In genomic region chr6:57040011-57040410, GRCh38 we compare ENCODE assay signal across 15 cellular contexts. TPM values are rescaled to one million over a fixed set of nuclear protein-coding genes. Genes with fewer than 3 reads are reported as not detected.
DNase-seq lines count a peak whose midpoint lies in the region; TF ChIP-seq lines count a peak whose summit lies in the region.
"Had no signal": no experiment of that assay in that cellular context is flagged by ENCODE, and none has a peak within 500 bp of the region (broad histone marks: within the 10 kb centered on the region; RNA-seq: fewer than 3 reads in every experiment).

No MANE protein-coding gene starts in this region.

- TF ChIP-seq CTCF in astrocyte of the spinal cord (IDR thresholded peaks at IDR 0.05; ENCODE audit: low read depth, low read length) (peak; percentile 26), neural progenitor cell (IDR thresholded peaks at IDR 0.05) (peak; percentile 16), osteocyte (IDR thresholded peaks at IDR 0.05) (no peak)

- peak overlapping the region; percentile 87 for H2AFZ ChIP-seq in neural progenitor cell (replicated peaks)

- H3K79me2 ChIP-seq in neural progenitor cell (ENCODE audit: low read depth), result no peaks in the 10 kb centered on the region

- H3K9ac ChIP-seq in neural progenitor cell, result no peak overlapping the region

- no peak overlapping the region for H3K27ac Mint-ChIP-seq in neural progenitor cell
- no peak overlapping the region for H3K27ac Mint-ChIP-seq in osteocyte (ENCODE audit: unreplicated experiment)
- H3K27ac Mint-ChIP-seq: B cell, memory B cell, T-helper 17 cell had no signal

- H3K4me3 Mint-ChIP-seq in neural progenitor cell, result no peak overlapping the region
- H3K4me3 Mint-ChIP-seq in osteocyte (ENCODE audit: unreplicated experiment), result no peak overlapping the region
- H3K4me3 Mint-ChIP-seq: B cell, memory B cell, T-helper 17 cell had no signal

- no peaks in the 10 kb centered on the region for H4K20me1 ChIP-seq in neural progenitor cell (ENCODE audit: low read depth)

- H3K4me1 Mint-ChIP-seq in neural progenitor cell (no peaks in the 10 kb centered on the region), osteocyte (ENCODE audit: unreplicated experiment) (no peaks in the 10 kb centered on the region)
- H3K4me1 Mint-ChIP-seq: B cell, memory B cell, T-helper 17 cell had no signal

- H3K27me3 Mint-ChIP-seq in neural progenitor cell (ENCODE audit: insufficient read depth, low read depth), result peaks cover 2% of the 10 kb centered on the region
- peaks cover 14% of the 10 kb centered on the region for H3K27me3 Mint-ChIP-seq in osteocyte (ENCODE audit: unreplicated experiment)

- H3K27ac ChIP-seq in neural progenitor cell, result no peak overlapping the region
- H3K27ac ChIP-seq: gastrocnemius medialis, thoracic aorta had no signal

- no peaks in the 10 kb centered on the region for H3F3A ChIP-seq in neural progenitor cell (ENCODE audit: low read depth)

- H3K9me3 ChIP-seq in neural progenitor cell (ENCODE audit: low read depth), result no peaks in the 10 kb centered on the region
- H3K9me3 ChIP-seq: gastrocnemius medialis, thoracic aorta had no signal

- no peak overlapping the region for H3K4me2 ChIP-seq in neural progenitor cell

- no peaks in the 10 kb centered on the region for H3K36me3 ChIP-seq in neural progenitor cell
- H3K36me3 ChIP-seq: gastrocnemius medialis, thoracic aorta had no signal

- no peaks in the 10 kb centered on the region for H3K27me3 ChIP-seq in neural progenitor cell

- no peaks in the 10 kb centered on the region for H3K36me3 Mint-ChIP-seq in neural progenitor cell
- no peaks in the 10 kb centered on the region for H3K36me3 Mint-ChIP-seq in osteocyte (ENCODE audit: unreplicated experiment)
- H3K36me3 Mint-ChIP-seq: memory B cell had no signal

- no peak overlapping the region for H3K4me3 ChIP-seq in astrocyte of the spinal cord (ENCODE audit: low read depth, low read length)
- H3K4me3 ChIP-seq in neural progenitor cell, result no peak overlapping the region
- H3K4me3 ChIP-seq: gastrocnemius medialis, thoracic aorta had no signal

- in situ Hi-C loops in KBM-7 (cut with MboI; ENCODE audit: low pct_unique_long_range_greater_than_20kb, low sequenced_read_pairs), result no loop called here
- in situ Hi-C loops in astrocyte of the spinal cord (cut with HindIII; ENCODE audit: low sequenced_read_pairs), result no loop called here

- H3K9me3 Mint-ChIP-seq in neural progenitor cell (peaks cover 9% of the 10 kb centered on the region), osteocyte (ENCODE audit: unreplicated experiment) (no peaks in the 10 kb centered on the region)
- H3K9me3 Mint-ChIP-seq: memory B cell had no signal

- DNase-seq in SKM-1 treated with dmso at 0.1 percent for 144 hours (lab: John Stamatoyannopoulos, UW; ENCODE audit: unreplicated experiment) (peak; percentile 21), SKM-1 (lab: John Stamatoyannopoulos, UW; ENCODE audit: unreplicated experiment) (no peak), KBM-7 (peak; percentile 48), astrocyte of the spinal cord (ENCODE audit: low read depth, low spot score) (no peak), neural progenitor cell (ENCODE audit: low spot score) (peak; percentile 17), osteocyte (ENCODE audit: extremely low spot score, unreplicated experiment) (no peak), NCI-H1417 treated with DMSO at 0.1 percent for 48 hours (lab: John Stamatoyannopoulos, UW) (no peak)
- no peak for DNase-seq in stimulated activated CD4-positive, alpha-beta T cell treated with anti-CD3 and anti-CD28 coated beads, Interleukin-2, amount 100 ng/mL, for 24 hours
- DNase-seq: activated CD8-positive, alpha-beta memory T cell treated with anti-CD3 and anti-CD28 coated beads, Interleukin-2, amount 50 U/mL, for 48 hours; gastrocnemius medialis; posterior cingulate gyrus; T-helper 17 cell had no signal

- H3K4me1 ChIP-seq in neural progenitor cell, result no peaks in the 10 kb centered on the region
- H3K4me1 ChIP-seq: gastrocnemius medialis had no signal

RNA-seq across cellular contexts. Expression of gene KIAA1586, which starts 6.5 kb away (rescaled TPM):
- total RNA-seq in neural progenitor cell (ENCODE audit: low replicate concordance) (45.9 and 88.1 TPM in 2 replicates), osteocyte (15.7 and 18.1 TPM in 2 replicates)

RNA-seq across cellular contexts. Expression of gene ZNF451, which starts 50.0 kb away (rescaled TPM):
- total RNA-seq in neural progenitor cell (ENCODE audit: low replicate concordance) (93.4 and 126 TPM in 2 replicates), osteocyte (53.1 and 53.6 TPM in 2 replicates)

Comparison
In these comparisons a context has a peak if more than half of its experiments do, and no peak if none do; other contexts are left out.
1. DNase-seq: peak in SKM-1 treated with dmso at 0.1 percent for 144 hours (single experiment), KBM-7 (single experiment) and neural progenitor cell (single experiment); none in SKM-1 (single experiment), astrocyte of the spinal cord (single experiment), stimulated activated CD4-positive, alpha-beta T cell treated with anti-CD3 and anti-CD28 coated beads, Interleukin-2, amount 100 ng/mL, for 24 hours (0 of 2), osteocyte (single experiment) and NCI-H1417 treated with DMSO at 0.1 percent for 48 hours (single experiment).